ENCODE assay signal across 21 cellular contexts in genomic region chr5:157785781-157786180, GRCh38.
"Had no signal": no experiment of that assay in that cellular context is flagged by ENCODE, and none has a peak within 500 bp of the region (broad histone marks: within the 10 kb centered on the region; RNA-seq: fewer than 3 reads in every experiment).

No MANE protein-coding gene starts in this region.

- ATAC-seq: activated T-cell treated with anti-CD3 and anti-CD28 coated beads, Interleukin-2, amount 50 U/mL, for 72 hours; T-helper 17 cell; WTC11 had no signal

- H3K27ac ChIP-seq: adrenal gland, breast epithelium had no signal

- H3K4me1 ChIP-seq: adrenal gland, breast epithelium had no signal

- DNase-seq: activated CD4-positive, alpha-beta memory T cell treated with anti-CD3 and anti-CD28 coated beads for 36 hours; activated CD4-positive, alpha-beta T cell treated with anti-CD3 and anti-CD28 coated beads for 48 hours; activated CD4-positive, CD25-positive, alpha-beta regulatory T cell treated with anti-CD3 and anti-CD28 coated beads, Interleukin-2, amount 50 U/mL, for 72 hours; activated naive CD4-positive, alpha-beta T cell treated with anti-CD3 and anti-CD28 coated beads, Interleukin-2, amount 50 U/mL, for 16 hours; activated naive CD8-positive, alpha-beta T cell treated with anti-CD3 and anti-CD28 coated beads, Interleukin-2, amount 10 ng/mL, durations not matched to agents 7 days and 5 days; activated T-cell treated with anti-CD3 and anti-CD28 coated beads, Interleukin-2, amount 50 U/mL, for 72 hours; adrenal gland; anterior cingulate cortex; caudate nucleus; MG63; MV-4-11; NCI-H2081 treated with DMSO at 0.1 percent for 48 hours; NCI-H2171 treated with DMSO at 0.1 percent for 48 hours; NCI-H226; NCI-H526; NCI-H774; SIG-M5; T-helper 17 cell; T-helper 9 cell had no signal

- H3K9me3 ChIP-seq: adrenal gland, breast epithelium, MG63 had no signal

- H3K4me3 ChIP-seq: adrenal gland, breast epithelium, MG63 had no signal

- H3K27me3 ChIP-seq: adrenal gland, breast epithelium, MG63 had no signal
